ENCODE assay signal across 1 cellular context in genomic region chr11:67630230-67630942, GRCh38.
TF ChIP-seq lines count a peak whose summit lies in the region.

No MANE protein-coding gene starts in this region.

TF ChIP-seq in HepG2, 621 proteins besides CTCF, POLR2A, EP300 and RAD21 (continued from another document and continues in another):
- TF ChIP-seq ZNF276 (CRISPR knock-in tag; IDR thresholded peaks at IDR 0.05; ENCODE audit: low read depth) (0 out of 2 replicates have a peak, but pooled peaks have one; percentile 48), TEF (CRISPR knock-in tag; IDR thresholded peaks at IDR 0.05) (no peak), MED8 (CRISPR knock-in tag; IDR thresholded peaks at IDR 0.05; ENCODE audit: insufficient replicate concordance) (no peak), HOXD1 (CRISPR knock-in tag; IDR thresholded peaks at IDR 0.05) (no peak), ZMYM2 (CRISPR knock-in tag; IDR thresholded peaks at IDR 0.05) (no peak), ZBTB7A (CRISPR knock-in tag; IDR thresholded peaks at IDR 0.05) (no peak; the same call in 1 of the 2 replicates), HNRNPH1 (optimal IDR thresholded peaks at IDR 0.05; ENCODE audit: low read depth, low read length) (no peak), ZNF362 (CRISPR knock-in tag; IDR thresholded peaks at IDR 0.05; ENCODE audit: borderline replicate concordance) (peak; percentile 27; the same call in 1 of the 2 replicates), ZNF460 (CRISPR knock-in tag; IDR thresholded peaks at IDR 0.05; ENCODE audit: borderline replicate concordance) (peak; percentile 31; the same call in 1 of the 2 replicates), ZBTB10 (CRISPR knock-in tag; IDR thresholded peaks at IDR 0.05; ENCODE audit: borderline replicate concordance) (peak; percentile 56; the same call in 1 of the 2 replicates), DR1 (CRISPR knock-in tag; IDR thresholded peaks at IDR 0.05) (peak; percentile 44; the same call in 1 of the 2 replicates), ZBTB14 (CRISPR knock-in tag; IDR thresholded peaks at IDR 0.05) (no peak), ZBTB43 (CRISPR knock-in tag; conservative IDR thresholded peaks at IDR 0.05) (peak; percentile 70; the same call in 1 of the 2 replicates), SMARCE1 (IDR thresholded peaks at IDR 0.05; ENCODE audit: borderline replicate concordance) (no peak), CERS6 (CRISPR knock-in tag; IDR thresholded peaks at IDR 0.05) (no peak), PRDM4 (CRISPR knock-in tag; IDR thresholded peaks at IDR 0.05; ENCODE audit: borderline replicate concordance) (no peak), NFATC3 (CRISPR knock-in tag; IDR thresholded peaks at IDR 0.05) (no peak), SMYD3 (CRISPR knock-in tag; IDR thresholded peaks at IDR 0.05) (no peak), ZNF33A (CRISPR knock-in tag; IDR thresholded peaks at IDR 0.05; ENCODE audit: borderline replicate concordance) (0 out of 2 replicates have a peak, but pooled peaks have one; percentile 72), NAIF1 (CRISPR knock-in tag; IDR thresholded peaks at IDR 0.05; ENCODE audit: borderline replicate concordance) (no peak), JARID2 (CRISPR knock-in tag; IDR thresholded peaks at IDR 0.05; ENCODE audit: insufficient replicate concordance) (no peak), SP4 (CRISPR knock-in tag; IDR thresholded peaks at IDR 0.05) (peak; percentile 82), TCF12 (IDR thresholded peaks at IDR 0.05) (no peak), TCF12 (CRISPR knock-in tag; IDR thresholded peaks at IDR 0.05) (0 out of 2 replicates have a peak, but pooled peaks have one; percentile 38), ISL2 (CRISPR knock-in tag; IDR thresholded peaks at IDR 0.05) (peak; percentile 84), NR0B2 (CRISPR knock-in tag; IDR thresholded peaks at IDR 0.05) (no peak), ZNF546 (CRISPR knock-in tag; conservative IDR thresholded peaks at IDR 0.05) (peak; percentile 68; the same call in 1 of the 2 replicates), TFDP1 (CRISPR knock-in tag; IDR thresholded peaks at IDR 0.05; ENCODE audit: borderline replicate concordance) (no peak; the same call in 1 of the 2 replicates), TCF7L2 (IDR thresholded peaks at IDR 0.05; ENCODE audit: low read depth, low read length) (no peak), ZNF275 (CRISPR knock-in tag; IDR thresholded peaks at IDR 0.05; ENCODE audit: borderline replicate concordance) (peak; percentile 49; the same call in 1 of the 2 replicates), PLSCR1 (CRISPR knock-in tag; IDR thresholded peaks at IDR 0.05; ENCODE audit: borderline replicate concordance) (no peak), ZNF570 (CRISPR knock-in tag; IDR thresholded peaks at IDR 0.05; ENCODE audit: borderline replicate concordance) (no peak), MLXIP (CRISPR knock-in tag; IDR thresholded peaks at IDR 0.05; ENCODE audit: borderline replicate concordance) (no peak; the same call in 1 of the 2 replicates), ATF7 (IDR thresholded peaks at IDR 0.05) (no peak), ATF7 (CRISPR knock-in tag; IDR thresholded peaks at IDR 0.05) (no peak), BRCA1 (CRISPR knock-in tag; IDR thresholded peaks at IDR 0.05) (no peak)
